ENCODE assay signal across 14 cellular contexts in the genomic region with DNA sequence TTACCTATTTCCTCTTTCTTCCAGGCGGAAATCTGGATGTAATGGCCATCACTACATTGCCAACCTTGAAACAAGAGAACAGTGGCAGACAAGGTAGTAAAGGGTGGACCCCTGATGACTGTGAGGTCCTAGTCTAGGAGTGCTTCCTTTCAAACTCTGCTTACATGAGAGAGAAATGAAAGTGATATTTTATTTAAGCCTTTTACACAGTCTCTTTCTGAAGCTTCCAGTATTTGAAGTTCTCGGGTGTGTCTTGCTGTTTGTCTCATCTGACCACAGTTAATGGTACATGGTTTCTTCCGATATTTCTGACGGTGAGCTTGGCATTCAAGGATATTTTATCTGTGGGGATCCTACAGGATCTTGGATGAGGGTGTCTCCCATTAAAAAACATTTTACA.
A peak's percentile ranks its signal among the peaks of the same experiment; 100 is the strongest.
DNase-seq lines count a peak whose midpoint lies in the region; ATAC-seq and TF ChIP-seq lines count a peak whose summit lies in the region.
"Had no signal": no experiment of that assay in that cellular context is flagged by ENCODE, and none has a peak within 500 bp of the region (broad histone marks: within the 10 kb centered on the region; RNA-seq: fewer than 3 reads in every experiment).

No MANE protein-coding gene starts in this region.

- no peak for DNase-seq in CD8-positive, alpha-beta memory T cell
- no peak for DNase-seq in SK-N-DZ (ENCODE audit: low spot score)
- no peak for DNase-seq in T1000 (lab: John Stamatoyannopoulos, UW)
- DNase-seq in EL = no peak
- DNase-seq: NCI-H2081; occipital lobe; RPMI8226; stimulated activated CD4-positive, alpha-beta T cell treated with anti-CD3 and anti-CD28 coated beads, Interleukin-2, amount 100 ng/mL, for 24 hours; substantia nigra had no signal

- ATAC-seq in HG03108 (IDR thresholded peaks at IDR 0.05; ENCODE audit: unreplicated experiment) (peak; percentile 47), HG02870 (IDR thresholded peaks at IDR 0.05; ENCODE audit: unreplicated experiment) (no peak)

- no peak overlapping the region for H3K27ac ChIP-seq in CD8-positive, alpha-beta memory T cell (ENCODE audit: low read depth, low read length)
- H3K27ac ChIP-seq: BLaER1 had no signal

- H3K4me1 Mint-ChIP-seq in CD8-positive, alpha-beta memory T cell = peaks cover 2 to 7% (median 7%) of the 10 kb centered on the region in 3 donors
- H3K4me1 Mint-ChIP-seq in activated naive CD8-positive, alpha-beta T cell (ENCODE audit: low read depth) = peaks cover 34% of the 10 kb centered on the region

- H3K27ac Mint-ChIP-seq in CD8-positive, alpha-beta memory T cell = peak overlapping the region in 5 of 8 donors; percentile 7 to 72 (median 22)
- H3K27ac Mint-ChIP-seq in activated naive CD8-positive, alpha-beta T cell = peak overlapping the region; percentile 93

- H3K9me3 ChIP-seq in CD8-positive, alpha-beta memory T cell (ENCODE audit: low read length) = no peaks in the 10 kb centered on the region
- H3K9me3 ChIP-seq: BLaER1 had no signal

- no peaks in the 10 kb centered on the region for H3K9me3 Mint-ChIP-seq in CD8-positive, alpha-beta memory T cell
- no peaks in the 10 kb centered on the region for H3K9me3 Mint-ChIP-seq in activated naive CD8-positive, alpha-beta T cell (ENCODE audit: low read depth)

- no peaks in the 10 kb centered on the region for H3K36me3 ChIP-seq in CD8-positive, alpha-beta memory T cell (ENCODE audit: insufficient read depth, low read length)

- POLR2A ChIA-PET in CD8-positive, alpha-beta memory T cell (lab: Charles Lee) = no interaction called here

- peaks cover 0 to 1% of the 10 kb centered on the region in 2 donors for H3K27me3 Mint-ChIP-seq in CD8-positive, alpha-beta memory T cell
- H3K27me3 Mint-ChIP-seq in activated naive CD8-positive, alpha-beta T cell = no peaks in the 10 kb centered on the region

- peak overlapping the region; percentile 23 for H3K4me3 ChIP-seq in CD8-positive, alpha-beta memory T cell (ENCODE audit: low read length)
- H3K4me3 ChIP-seq: BLaER1 had no signal

- peak overlapping the region in 2 of 7 donors; percentile 19 to 23 for H3K4me3 Mint-ChIP-seq in CD8-positive, alpha-beta memory T cell
- H3K4me3 Mint-ChIP-seq in activated naive CD8-positive, alpha-beta T cell = peak overlapping the region; percentile 70

- no peaks in the 10 kb centered on the region for H3K27me3 ChIP-seq in CD8-positive, alpha-beta memory T cell (ENCODE audit: insufficient read depth, low read length, poor library complexity, severe bottlenecking)
- H3K27me3 ChIP-seq: BLaER1 had no signal

- H3K4me1 ChIP-seq in CD8-positive, alpha-beta memory T cell (ENCODE audit: insufficient read depth, low read length) = peaks cover 15% of the 10 kb centered on the region

- CTCF ChIA-PET in CD8-positive, alpha-beta memory T cell (lab: Charles Lee) = no interaction called here

- H3K36me3 Mint-ChIP-seq in CD8-positive, alpha-beta memory T cell = peaks cover 0 to 3% (median 2%) of the 10 kb centered on the region in 3 donors
- no peaks in the 10 kb centered on the region for H3K36me3 Mint-ChIP-seq in activated naive CD8-positive, alpha-beta T cell

- TF ChIP-seq POLR2A in GM19099 (IDR thresholded peaks at IDR 0.05; ENCODE audit: extremely low read depth, insufficient read length, low read depth) = peak; percentile 20
